ENCODE assay signal across 8 cellular contexts in the genomic region with DNA sequence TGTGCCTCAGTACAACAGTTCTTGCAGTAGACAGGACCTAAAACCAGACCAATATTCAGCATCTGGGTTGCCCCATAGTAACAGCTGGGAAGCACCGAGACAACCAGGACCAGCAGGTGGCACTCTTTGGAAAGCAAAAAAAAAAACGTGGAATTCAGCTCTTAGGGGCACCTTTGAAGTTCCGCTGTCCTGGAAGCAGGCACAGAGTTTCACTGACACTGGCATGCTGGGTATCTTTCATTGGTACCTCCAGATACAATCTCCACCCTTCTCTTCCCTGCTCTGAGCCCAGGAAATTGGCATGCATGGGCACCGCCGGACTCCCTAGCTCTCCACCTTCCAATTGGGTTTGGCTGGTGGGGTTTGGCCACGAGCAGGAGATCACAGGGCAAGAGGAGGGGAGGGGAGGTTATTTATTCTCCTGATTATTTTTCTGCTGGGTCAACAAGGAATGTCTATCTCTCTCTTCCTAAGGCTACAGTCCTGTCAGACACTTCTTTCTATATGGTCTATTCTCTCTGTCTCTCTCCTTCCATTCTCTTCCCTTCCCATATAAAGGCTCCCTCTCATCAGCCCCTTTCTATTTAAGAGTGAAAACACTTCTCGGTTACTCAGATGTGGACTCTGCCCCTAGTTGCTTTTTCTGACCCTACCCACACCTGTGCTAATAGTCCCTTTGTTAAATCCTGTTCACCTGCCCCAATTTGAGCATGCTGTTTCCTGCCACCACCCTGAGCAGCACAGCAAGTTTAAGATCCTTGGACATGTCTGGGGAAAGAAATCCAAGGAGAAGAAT.
DNase-seq lines count a peak whose midpoint lies in the region; ATAC-seq and TF ChIP-seq lines count a peak whose summit lies in the region.

No MANE protein-coding gene starts in this region.

- no peaks in the 10 kb centered on the region for H4K20me1 ChIP-seq in Loucy (ENCODE audit: insufficient read depth, low read length, poor library complexity, severe bottlenecking)

- no peaks in the 10 kb centered on the region for H3K9me2 ChIP-seq in Loucy (replicated peaks; ENCODE audit: low read depth, low read length)

- H3K36me3 ChIP-seq in Loucy (ENCODE audit: insufficient read depth, low read length) (no peaks in the 10 kb centered on the region), brain microvascular endothelial cell (replicated peaks) (no peaks in the 10 kb centered on the region)

- peaks cover 10% of the 10 kb centered on the region; the same call in 1 of the 2 replicates for H3K79me2 ChIP-seq in Loucy (ENCODE audit: insufficient read depth, low read length)

- H3F3A ChIP-seq in Loucy (ENCODE audit: low read depth) = peaks cover 5% of the 10 kb centered on the region; the same call in 1 of the 2 replicates

- DNase-seq in NOMO-1 treated with DMSO at 0.1 percent for 48 hours (lab: John Stamatoyannopoulos, UW; ENCODE audit: unreplicated experiment) (peak; percentile 10), NOMO-1 treated with dmso at 0.1 percent for 144 hours (lab: John Stamatoyannopoulos, UW; ENCODE audit: unreplicated experiment) (no peak), T follicular helper cell (ENCODE audit: low read depth) (peak; percentile 7), brain microvascular endothelial cell (peak; percentile 22), islet precursor cell (peak; percentile 70)
- DNase-seq in stimulated activated CD4-positive, alpha-beta T cell treated with anti-CD3 and anti-CD28 coated beads, Interleukin-4, amount 100 ng/mL, for 4 hours = peak; percentile 20 to 21

- H3K27me3 ChIP-seq in Loucy (ENCODE audit: insufficient read depth, low read length, poor library complexity, severe bottlenecking) (no peaks in the 10 kb centered on the region), brain microvascular endothelial cell (replicated peaks) (no peaks in the 10 kb centered on the region)

- TF ChIP-seq CTCF in Loucy (conservative IDR thresholded peaks at IDR 0.05; ENCODE audit: low read length) (peak; percentile 87), brain microvascular endothelial cell (IDR thresholded peaks at IDR 0.05; ENCODE audit: low read depth, low read length, missing control alignments) (peak; percentile 84)

- no peaks in the 10 kb centered on the region for H3K9me3 ChIP-seq in Loucy (ENCODE audit: insufficient read depth, low read depth, low read length)

- H3K4me2 ChIP-seq in Loucy (ENCODE audit: low read depth, low read length, poor library complexity, severe bottlenecking) = no peak overlapping the region

- ATAC-seq in HG02763 (IDR thresholded peaks at IDR 0.05; ENCODE audit: unreplicated experiment) = no peak

- H3K4me1 ChIP-seq in Loucy (ENCODE audit: insufficient read depth, low read length, poor library complexity, severe bottlenecking) = peaks cover 33% of the 10 kb centered on the region

- no peak overlapping the region for H3K27ac ChIP-seq in brain microvascular endothelial cell

- in situ Hi-C loops in brain microvascular endothelial cell (cut with HindIII; ENCODE audit: low pct_ligation_motif_present, low sequenced_read_pairs) = no loop called here

- no peak overlapping the region for H3K9ac ChIP-seq in Loucy (ENCODE audit: low read depth, low read length, poor library complexity, severe bottlenecking)

- H3K4me3 ChIP-seq in Loucy (ENCODE audit: low read length, poor library complexity, severe bottlenecking) = no peak overlapping the region
- H3K4me3 ChIP-seq in brain microvascular endothelial cell (ENCODE audit: low read depth, low read length) = no peak overlapping the region

- H2AFZ ChIP-seq in Loucy (ENCODE audit: low read length) = no peak overlapping the region
